In genomic region chr18:580154-580553, GRCh38 we compare ENCODE assay signal across 2 cellular contexts.
TF ChIP-seq lines count a peak whose summit lies in the region.

TSS of gene CETN1 (plus strand) at chr18:580380. CDS start at chr18:580409, 29 bp downstream.

TF ChIP-seq in IMR-90, 13 proteins besides CTCF, POLR2A, EP300 and RAD21:
- no peak for TF ChIP-seq CHD1 (IDR thresholded peaks at IDR 0.05; ENCODE audit: low read depth, low read length)
TF ChIP-seq in IMR-90: peak in this region for 0.

TF ChIP-seq in K562, 482 proteins besides CTCF, POLR2A, EP300 and RAD21 (continues in another document):
- TF ChIP-seq HCFC1 (IDR thresholded peaks at IDR 0.05; ENCODE audit: low read depth, low read length) (peak; percentile 37; the same call in 1 of the 2 replicates), SP2 (IDR thresholded peaks at IDR 0.05; ENCODE audit: extremely low read depth, low read depth, low read length, poor library complexity, severe bottlenecking) (peak; percentile 41), RBFOX2 (IDR thresholded peaks at IDR 0.05; ENCODE audit: low read depth, low read length) (peak; percentile 52), TGIF2 (CRISPR knock-in tag; IDR thresholded peaks at IDR 0.05) (peak; percentile 25; the same call in 1 of the 2 replicates), MGA (IDR thresholded peaks at IDR 0.05) (peak; percentile 34), L3MBTL2 (IDR thresholded peaks at IDR 0.05) (peak; percentile 81), ATF1 (CRISPR knock-in tag; IDR thresholded peaks at IDR 0.05) (no peak), ATF1 (tag; IDR thresholded peaks at IDR 0.05) (peak; percentile 23; the same call in 1 of the 2 replicates), XRCC5 (IDR thresholded peaks at IDR 0.05; ENCODE audit: low read depth, low read length) (0 out of 2 replicates have a peak, but pooled peaks have one; percentile 38), ZNF347 (CRISPR knock-in tag; IDR thresholded peaks at IDR 0.05; ENCODE audit: low read depth) (no peak), CTBP1 (IDR thresholded peaks at IDR 0.05; ENCODE audit: borderline replicate concordance) (peak; percentile 75; the same call in 1 of the 2 replicates), NEUROD1 (IDR thresholded peaks at IDR 0.05; ENCODE audit: borderline replicate concordance, low read depth, low read length, partially characterized antibody) (peak; percentile 57), NR2C2 (CRISPR knock-in tag; IDR thresholded peaks at IDR 0.05) (0 out of 2 replicates have a peak, but pooled peaks have one; percentile 45), NR2C2 (tag; IDR thresholded peaks at IDR 0.05) (no peak), CTCFL (IDR thresholded peaks at IDR 0.05; ENCODE audit: borderline replicate concordance, insufficient read depth, low read depth, low read length, poor library complexity, severe bottlenecking) (peak; percentile 90), NRF1 (conservative IDR thresholded peaks at IDR 0.05 in 1 of 2, IDR thresholded peaks at IDR 0.05 in 1 of 2) (peak; percentile 14 to 28; a peak in 1 of 4 replicates), GABPA (tag; conservative IDR thresholded peaks at IDR 0.05; ENCODE audit: low read depth) (peak; percentile 24; the same call in 1 of the 2 replicates), E2F6 (IDR thresholded peaks at IDR 0.05; ENCODE audit: borderline replicate concordance in 1 of 2, extremely low read depth in 1 of 2, insufficient read depth in 1 of 2, insufficient read length in 1 of 2, low read depth in 1 of 2, low read length in 1 of 2, poor library complexity in 1 of 2, severe bottlenecking in 1 of 2) (peak; percentile 15 to 70), ETV1 (tag; conservative IDR thresholded peaks at IDR 0.05; ENCODE audit: low read depth) (peak; percentile 49; the same call in 1 of the 2 replicates), GABPB1 (CRISPR knock-in tag; IDR thresholded peaks at IDR 0.05) (peak; percentile 45; the same call in 1 of the 2 replicates), POLR2G (IDR thresholded peaks at IDR 0.05; ENCODE audit: low read depth, low read length) (peak; percentile 48), TRIM24 (IDR thresholded peaks at IDR 0.05) (peak in 1 of 2 experiments; percentile 19; a peak in 1 of 4 replicates), POLR2H (tag; IDR thresholded peaks at IDR 0.05; ENCODE audit: low read depth) (no peak), ZFPM2 (CRISPR knock-in tag; IDR thresholded peaks at IDR 0.05) (no peak), TFAP4 (CRISPR knock-in tag; IDR thresholded peaks at IDR 0.05; ENCODE audit: borderline replicate concordance) (peak; percentile 17; the same call in 1 of the 2 replicates), TBL1XR1 (IDR thresholded peaks at IDR 0.05; ENCODE audit: low read length in 2 of 2) (peak in 1 of 2 experiments; percentile 31; a peak in 1 of 4 replicates), CXXC5 (CRISPR knock-in tag; IDR thresholded peaks at IDR 0.05) (peak; percentile 53), EGR1 (conservative IDR thresholded peaks at IDR 0.05) (peak; percentile 89), PBX2 (CRISPR knock-in tag; IDR thresholded peaks at IDR 0.05; ENCODE audit: low read depth) (no peak), PBX2 (tag; conservative IDR thresholded peaks at IDR 0.05; ENCODE audit: low read depth) (no peak)
- TF ChIP-seq, protein P1, sequence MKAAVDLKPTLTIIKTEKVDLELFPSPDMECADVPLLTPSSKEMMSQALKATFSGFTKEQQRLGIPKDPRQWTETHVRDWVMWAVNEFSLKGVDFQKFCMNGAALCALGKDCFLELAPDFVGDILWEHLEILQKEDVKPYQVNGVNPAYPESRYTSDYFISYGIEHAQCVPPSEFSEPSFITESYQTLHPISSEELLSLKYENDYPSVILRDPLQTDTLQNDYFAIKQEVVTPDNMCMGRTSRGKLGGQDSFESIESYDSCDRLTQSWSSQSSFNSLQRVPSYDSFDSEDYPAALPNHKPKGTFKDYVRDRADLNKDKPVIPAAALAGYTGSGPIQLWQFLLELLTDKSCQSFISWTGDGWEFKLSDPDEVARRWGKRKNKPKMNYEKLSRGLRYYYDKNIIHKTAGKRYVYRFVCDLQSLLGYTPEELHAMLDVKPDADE (conservative IDR thresholded peaks at IDR 0.05; ENCODE audit: control insufficient read depth, low read depth, low read length), result peak; percentile 98
- TF ChIP-seq, protein P2, sequence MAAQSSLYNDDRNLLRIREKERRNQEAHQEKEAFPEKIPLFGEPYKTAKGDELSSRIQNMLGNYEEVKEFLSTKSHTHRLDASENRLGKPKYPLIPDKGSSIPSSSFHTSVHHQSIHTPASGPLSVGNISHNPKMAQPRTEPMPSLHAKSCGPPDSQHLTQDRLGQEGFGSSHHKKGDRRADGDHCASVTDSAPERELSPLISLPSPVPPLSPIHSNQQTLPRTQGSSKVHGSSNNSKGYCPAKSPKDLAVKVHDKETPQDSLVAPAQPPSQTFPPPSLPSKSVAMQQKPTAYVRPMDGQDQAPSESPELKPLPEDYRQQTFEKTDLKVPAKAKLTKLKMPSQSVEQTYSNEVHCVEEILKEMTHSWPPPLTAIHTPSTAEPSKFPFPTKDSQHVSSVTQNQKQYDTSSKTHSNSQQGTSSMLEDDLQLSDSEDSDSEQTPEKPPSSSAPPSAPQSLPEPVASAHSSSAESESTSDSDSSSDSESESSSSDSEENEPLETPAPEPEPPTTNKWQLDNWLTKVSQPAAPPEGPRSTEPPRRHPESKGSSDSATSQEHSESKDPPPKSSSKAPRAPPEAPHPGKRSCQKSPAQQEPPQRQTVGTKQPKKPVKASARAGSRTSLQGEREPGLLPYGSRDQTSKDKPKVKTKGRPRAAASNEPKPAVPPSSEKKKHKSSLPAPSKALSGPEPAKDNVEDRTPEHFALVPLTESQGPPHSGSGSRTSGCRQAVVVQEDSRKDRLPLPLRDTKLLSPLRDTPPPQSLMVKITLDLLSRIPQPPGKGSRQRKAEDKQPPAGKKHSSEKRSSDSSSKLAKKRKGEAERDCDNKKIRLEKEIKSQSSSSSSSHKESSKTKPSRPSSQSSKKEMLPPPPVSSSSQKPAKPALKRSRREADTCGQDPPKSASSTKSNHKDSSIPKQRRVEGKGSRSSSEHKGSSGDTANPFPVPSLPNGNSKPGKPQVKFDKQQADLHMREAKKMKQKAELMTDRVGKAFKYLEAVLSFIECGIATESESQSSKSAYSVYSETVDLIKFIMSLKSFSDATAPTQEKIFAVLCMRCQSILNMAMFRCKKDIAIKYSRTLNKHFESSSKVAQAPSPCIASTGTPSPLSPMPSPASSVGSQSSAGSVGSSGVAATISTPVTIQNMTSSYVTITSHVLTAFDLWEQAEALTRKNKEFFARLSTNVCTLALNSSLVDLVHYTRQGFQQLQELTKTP (IDR thresholded peaks at IDR 0.05; ENCODE audit: low read depth in 1 of 2, partially characterized antibody in 2 of 2), result no peak
